In the genomic region with DNA sequence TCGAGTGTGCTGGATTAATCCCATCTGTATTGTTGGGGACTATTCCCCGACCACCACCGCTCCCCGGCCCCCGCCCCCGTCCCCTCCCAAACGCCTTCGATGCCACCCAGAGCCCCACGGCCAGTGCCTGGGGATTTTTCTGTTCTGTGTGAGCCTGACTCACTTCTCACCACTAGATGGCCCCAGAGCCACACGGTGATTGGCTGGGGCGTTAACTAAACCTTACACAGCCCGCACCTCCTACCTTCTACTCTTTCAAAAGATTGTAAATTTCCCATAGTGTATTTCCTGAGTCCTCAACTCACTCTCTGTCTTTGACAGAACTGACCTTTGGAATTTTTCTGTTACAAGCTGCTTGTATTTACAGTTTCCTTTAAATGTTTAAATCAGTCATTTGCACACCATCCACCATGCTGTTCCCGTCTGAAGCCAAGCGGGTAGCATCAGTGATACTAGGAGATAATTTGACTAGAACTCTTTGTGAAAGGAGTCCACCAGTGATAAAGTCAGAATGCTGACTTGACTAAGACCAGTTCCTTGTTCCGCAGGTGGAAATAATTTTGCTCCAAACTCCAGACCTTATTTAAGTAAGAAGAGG, we compare ENCODE assay signal across 8 cellular contexts.
DNase-seq lines count a peak whose midpoint lies in the region; ATAC-seq, FAIRE-seq and TF ChIP-seq lines count a peak whose summit lies in the region.

No MANE protein-coding gene starts in this region.

- TF ChIP-seq CTCF in GM06990 (IDR thresholded peaks at IDR 0.05; ENCODE audit: insufficient read depth, low read length, poor library complexity, severe bottlenecking) (peak; percentile 90), MM.1S (IDR thresholded peaks at IDR 0.05; ENCODE audit: low read length) (peak; percentile 89), pancreas (IDR thresholded peaks at IDR 0.05) (peak; percentile 65 to 82 (median 74)), tibial nerve (IDR thresholded peaks at IDR 0.05) (peak; percentile 66 to 92 (median 86))

- H4K20me1 ChIP-seq in MM.1S (ENCODE audit: insufficient read depth, low read length) = no peaks in the 10 kb centered on the region

- peak in 1 of 2 donors; percentile 34 for TF ChIP-seq EP300 in tibial nerve (IDR thresholded peaks at IDR 0.05)

- peak; percentile 97 to 100 (median 100) for ATAC-seq in pancreas
- no peak for ATAC-seq in GM19324 (IDR thresholded peaks at IDR 0.05; ENCODE audit: low FRiP score, unreplicated experiment)

- 11 to 15% methylated on average over 15 of the region's 15 CpGs for WGBS in pancreas, 2 donors
- WGBS in tibial nerve, 2 donors = 14 to 16% methylated on average over 15 of the region's 15 CpGs

- TF ChIP-seq POLR2A in tibial nerve (IDR thresholded peaks at IDR 0.05) = no peak

- H3K27me3 ChIP-seq in GM06990 (replicated peaks; ENCODE audit: control insufficient read depth, insufficient read depth, low read length) = no peaks in the 10 kb centered on the region
- peaks cover 81% of the 10 kb centered on the region for H3K27me3 ChIP-seq in MM.1S (replicated peaks; ENCODE audit: insufficient read depth, low read length)
- no peaks in the 10 kb centered on the region for H3K27me3 ChIP-seq in SJSA1 (replicated peaks)
- H3K27me3 ChIP-seq in pancreas = no peaks in the 10 kb centered on the region
- H3K27me3 ChIP-seq in tibial nerve = no peaks in the 10 kb centered on the region

- H3K36me3 ChIP-seq in GM06990 (ENCODE audit: control insufficient read depth, insufficient read depth, low read length) (no peaks in the 10 kb centered on the region), MM.1S (replicated peaks; ENCODE audit: insufficient read depth, low read length) (no peaks in the 10 kb centered on the region), SJSA1 (no peaks in the 10 kb centered on the region), pancreas (no peaks in the 10 kb centered on the region), tibial nerve (peaks cover 0 to 12% (median 0%) of the 10 kb centered on the region in 3 donors)

- FAIRE-seq in frontal cortex (lab: Jason Lieb, UNC) (no peak), pancreas (lab: Jason Lieb, UNC) (peak; percentile 63)

- H3K4me3 ChIP-seq in GM06990 (replicated peaks; ENCODE audit: low read depth, low read length) = no peak overlapping the region
- H3K4me3 ChIP-seq in MM.1S (ENCODE audit: low read length) = no peak overlapping the region
- H3K4me3 ChIP-seq in SJSA1 = no peak overlapping the region
- no peak overlapping the region for H3K4me3 ChIP-seq in pancreas
- no peak overlapping the region for H3K4me3 ChIP-seq in tibial nerve

- H3K27ac ChIP-seq in MM.1S (ENCODE audit: low read length) (no peak overlapping the region), SJSA1 (no peak overlapping the region), pancreas (no peak overlapping the region), tibial nerve (no peak overlapping the region)

- intact Hi-C loops in pancreas (cut with DNase I) = loop anchor here in 2 of 3 donors (5.0 to 10.0 kb wide), 2 partner anchors 78 to 256 kb away; no protein-coding TSS in a partner anchor

- no peaks in the 10 kb centered on the region for H3K9me2 ChIP-seq in MM.1S (replicated peaks; ENCODE audit: insufficient read depth, low read length)

- H3K4me1 ChIP-seq in MM.1S (ENCODE audit: low read length) (no peaks in the 10 kb centered on the region), SJSA1 (replicated peaks) (no peaks in the 10 kb centered on the region; the same call in 1 of the 2 replicates), pancreas (peaks cover 0 to 5% (median 0%) of the 10 kb centered on the region in 3 donors), tibial nerve (peaks cover 0 to 17% (median 0%) of the 10 kb centered on the region in 4 donors)

- H3F3A ChIP-seq in MM.1S (ENCODE audit: insufficient read depth, low read length) = no peaks in the 10 kb centered on the region

- no peak overlapping the region for H3K9ac ChIP-seq in MM.1S (ENCODE audit: low read length)

- no peaks in the 10 kb centered on the region for H3K9me3 ChIP-seq in MM.1S (replicated peaks; ENCODE audit: insufficient read depth, low read length)
- H3K9me3 ChIP-seq in SJSA1 (replicated peaks) = no peaks in the 10 kb centered on the region
- no peaks in the 10 kb centered on the region for H3K9me3 ChIP-seq in pancreas
- H3K9me3 ChIP-seq in tibial nerve = no peaks in the 10 kb centered on the region

- DNase-seq in GM06990 (ENCODE audit: extremely low read depth, insufficient read length) = peak; percentile 26
- DNase-seq in MM.1S = peak; percentile 76
- DNase-seq in SJSA1 (ENCODE audit: low read depth in 1 of 2, low spot score in 2 of 2) = peak; percentile 56 to 74
- peak; percentile 60 for DNase-seq in activated effector memory CD4-positive, alpha-beta T cell treated with Interleukin-2 at 50 U/mL for 16 hours
- peak; percentile 78 to 85 for DNase-seq in frontal cortex (ENCODE audit: low spot score in 2 of 2)
- DNase-seq in pancreas = peak; percentile 61 to 82 (median 74)
- DNase-seq in tibial nerve (ENCODE audit: low spot score in 2 of 2) = peak; percentile 62 to 86

- no peak overlapping the region for H3K4me2 ChIP-seq in MM.1S (ENCODE audit: low read depth, low read length)

- peak overlapping the region; percentile 21; the same call in 1 of the 2 replicates for H2AFZ ChIP-seq in MM.1S (ENCODE audit: low read length)

- no peaks in the 10 kb centered on the region for H3K79me2 ChIP-seq in MM.1S (ENCODE audit: low read length)

Comparison
In these comparisons a context has a peak if more than half of its experiments do, and no peak if none do; other contexts are left out.
1. DNase-seq: peak in every context shown above with its lines; median percentile 82 in frontal cortex; 76 in MM.1S; 74 in pancreas; 74 in tibial nerve; 65 in SJSA1; 60 in activated effector memory CD4-positive, alpha-beta T cell treated with Interleukin-2 at 50 U/mL for 16 hours; 26 in GM06990.